Comparison of ENCODE assay signal across 29 cellular contexts in genomic region chr19:2357279-2358206, GRCh38. TPM values are rescaled to one million over a fixed set of nuclear protein-coding genes. Genes with fewer than 3 reads are reported as not detected.
"Had no signal": no experiment of that assay in that cellular context is flagged by ENCODE, and none has a peak within 500 bp of the region (broad histone marks: within the 10 kb centered on the region; RNA-seq: fewer than 3 reads in every experiment).

No MANE protein-coding gene starts in this region.

- ATAC-seq: activated CD8-positive, alpha-beta memory T cell treated with anti-CD3 and anti-CD28 coated beads, Interleukin-2, amount 10 ng/mL, durations not matched to agents 7 days and 5 days; activated naive CD8-positive, alpha-beta T cell treated with anti-CD3 and anti-CD28 coated beads, Interleukin-2, amount 50 U/mL, for 24 hours; PC-3 had no signal

- H3K27ac ChIP-seq: Peyer's patch, WERI-Rb-1 had no signal

- H3K4me1 ChIP-seq: Peyer's patch had no signal

- DNase-seq: activated CD4-positive, alpha-beta memory T cell treated with anti-CD3 and anti-CD28 coated beads, Interleukin-2, amount 10 ng/mL, durations not matched to agents 7 days and 5 days; activated CD4-positive, alpha-beta T cell treated with anti-CD3 and anti-CD28 coated beads for 1 hour; activated CD4-positive, alpha-beta T cell treated with anti-CD3 and anti-CD28 coated beads for 48 hours; activated CD4-positive, CD25-positive, alpha-beta regulatory T cell; activated CD8-positive, alpha-beta memory T cell treated with anti-CD3 and anti-CD28 coated beads for 24 hours; activated CD8-positive, alpha-beta memory T cell treated with anti-CD3 and anti-CD28 coated beads, Interleukin-2, amount 10 ng/mL, durations not matched to agents 7 days and 5 days; activated CD8-positive, alpha-beta memory T cell treated with anti-CD3 and anti-CD28 coated beads, Interleukin-2, amount 50 U/mL, for 48 hours; activated effector memory CD4-positive, alpha-beta T cell treated with Interleukin-2 at 50 U/mL for 16 hours; activated naive CD4-positive, alpha-beta T cell treated with anti-CD3 and anti-CD28 coated beads, Interleukin-2, amount 10 ng/mL, durations not matched to agents 7 days and 5 days; activated naive CD8-positive, alpha-beta T cell treated with anti-CD3 and anti-CD28 coated beads, Interleukin-2, amount 50 U/mL, for 24 hours; activated T-cell treated with anti-CD3 and anti-CD28 coated beads, Interleukin-2, amount 50 U/mL, for 48 hours; anterior cingulate cortex; central memory CD4-positive, alpha-beta T cell; Karpas-422; NCI-H1105; NCI-H1417 treated with DMSO at 0.1 percent for 48 hours; NCI-H187 treated with DMSO at 0.1 percent for 48 hours; NCI-H2081; NCI-H2227 treated with DMSO at 0.1 percent for 48 hours; NCI-H446; PC-3; RPMI8226; SW 1271; T-helper 1 cell; T-helper 2 cell; T-helper 9 cell; WERI-Rb-1 had no signal

- H3K9me3 ChIP-seq: Peyer's patch had no signal

- H3K4me3 ChIP-seq: Peyer's patch had no signal

RNA-seq across cellular contexts. Expression of gene TMPRSS9, which starts 2.5 kb away (rescaled TPM):
- total RNA-seq: activated CD4-positive, alpha-beta memory T cell treated with anti-CD3 and anti-CD28 coated beads, Interleukin-2, amount 10 ng/mL, durations not matched to agents 7 days and 5 days; activated CD8-positive, alpha-beta memory T cell treated with anti-CD3 and anti-CD28 coated beads, Interleukin-2, amount 10 ng/mL, durations not matched to agents 7 days and 5 days; MCF 10A; PC-3 had no signal

RNA-seq across cellular contexts. Expression of gene LINGO3, which starts 49.6 kb away (rescaled TPM):
- total RNA-seq: MCF 10A, PC-3 had no signal
